In the genomic region with DNA sequence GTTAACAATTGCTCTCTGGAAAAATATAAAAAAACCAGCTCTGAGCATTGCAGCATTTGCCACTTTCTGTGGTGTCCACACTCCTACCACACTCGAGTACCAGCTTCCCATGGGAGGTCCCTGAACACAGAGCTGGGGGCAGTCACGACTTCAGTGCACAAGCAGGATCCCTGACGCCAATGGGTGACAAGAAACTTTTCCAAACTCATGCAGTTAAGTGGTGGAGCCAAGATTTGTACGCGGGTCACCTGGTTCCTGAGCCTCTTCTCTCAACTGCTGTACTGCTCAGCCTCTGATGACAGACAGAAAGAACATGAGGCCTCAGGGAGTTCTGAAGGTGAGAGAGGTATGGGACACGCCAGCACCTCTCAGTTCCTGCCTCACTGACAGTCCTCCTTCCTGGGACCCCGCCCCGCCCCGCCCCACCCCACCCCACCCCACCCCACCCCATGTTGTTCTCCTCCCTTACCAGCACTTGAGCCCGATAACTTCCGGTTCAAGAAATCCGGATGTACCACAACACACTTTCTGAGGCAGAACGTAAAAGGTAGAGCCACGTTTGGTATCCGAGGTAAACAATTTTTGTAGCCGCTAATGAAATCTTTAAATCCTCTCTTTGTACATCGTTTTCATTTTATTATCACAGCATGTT, we compare ENCODE assay signal across 21 cellular contexts.
"Had no signal": no experiment of that assay in that cellular context is flagged by ENCODE, and none has a peak within 500 bp of the region (broad histone marks: within the 10 kb centered on the region; RNA-seq: fewer than 3 reads in every experiment).

No MANE protein-coding gene starts in this region.

- H3K4me3 ChIP-seq: gastrocnemius medialis, lower lobe of right lung, prostate gland, right atrium auricular region, smooth muscle cell, vagina had no signal

- H3K27ac ChIP-seq: gastrocnemius medialis, lower lobe of right lung, prostate gland, right atrium auricular region, vagina had no signal

- ATAC-seq: effector memory CD8-positive, alpha-beta T cell; gastrocnemius medialis; left ventricle myocardium superior; lower lobe of right lung; natural killer cell treated with Interleukin-12 subunit alpha and Interleukin-12 subunit beta and Interleukin-15 and Interleukin-18, amount 100 ng/mL, for 72 hours; sciatic nerve; stimulated activated memory B cell treated with anti-CD40 and anti-IgM and Interleukin-4, amounts not matched to agents 10 μg/mL and 1 μg/mL and 100 μg/mL, for 72 hours; stimulated activated naive CD8-positive, alpha-beta T cell treated with anti-CD3 and anti-CD28 coated beads, Interleukin-15, Interleukin-2, amounts not matched to agents 100 U/mL and 50 U/mL, for 24 hours had no signal

- H3K36me3 ChIP-seq: gastrocnemius medialis, lower lobe of right lung, prostate gland, right atrium auricular region, vagina had no signal

- H3K9me3 ChIP-seq: gastrocnemius medialis, lower lobe of right lung, prostate gland, right atrium auricular region, vagina had no signal

- DNase-seq: cortex of kidney; effector memory CD8-positive, alpha-beta T cell; erythroblast; foreskin fibroblast; gastrocnemius medialis; head of caudate nucleus; left ventricle myocardium superior; lower lobe of right lung; naive B cell; stimulated activated CD4-positive, alpha-beta T cell treated with anti-CD3 and anti-CD28 coated beads, Interleukin-12 subunit alpha, Interleukin-12 subunit beta, amount 100 ng/mL, for 4 hours; stimulated activated CD4-positive, alpha-beta T cell treated with anti-CD3 and anti-CD28 coated beads, Interleukin-2, amount 100 ng/mL, for 24 hours; stimulated activated CD4-positive, alpha-beta T cell treated with anti-CD3 and anti-CD28 coated beads, Interleukin-4, amount 100 ng/mL, for 24 hours; stimulated activated naive CD8-positive, alpha-beta T cell treated with anti-CD3 and anti-CD28 coated beads, Interleukin-15, Interleukin-2, amounts not matched to agents 100 U/mL and 50 U/mL, for 24 hours; trophoblast cell had no signal

- H3K4me1 ChIP-seq: gastrocnemius medialis, lower lobe of right lung, prostate gland, right atrium auricular region, vagina had no signal

- H3K27me3 ChIP-seq: gastrocnemius medialis, right atrium auricular region, vagina had no signal
